ENCODE assay signal across 1 cellular context in genomic region chr13:111908391-111908790, GRCh38.
TF ChIP-seq lines count a peak whose summit lies in the region.

No MANE protein-coding gene starts in this region.

TF ChIP-seq in H1, 55 proteins besides CTCF, POLR2A, EP300 and RAD21:
- no peak for TF ChIP-seq CBX8 (IDR thresholded peaks at IDR 0.05; ENCODE audit: borderline replicate concordance, low read depth, low read length)
- TF ChIP-seq HDAC2 (IDR thresholded peaks at IDR 0.05; ENCODE audit: borderline replicate concordance in 1 of 2, low read depth in 2 of 2, low read length in 2 of 2): no peak
- TF ChIP-seq SIRT6 (IDR thresholded peaks at IDR 0.05; ENCODE audit: low read length): no peak
- no peak for TF ChIP-seq SRF (IDR thresholded peaks at IDR 0.05; ENCODE audit: low read depth, low read length)
- TF ChIP-seq, protein P1, sequence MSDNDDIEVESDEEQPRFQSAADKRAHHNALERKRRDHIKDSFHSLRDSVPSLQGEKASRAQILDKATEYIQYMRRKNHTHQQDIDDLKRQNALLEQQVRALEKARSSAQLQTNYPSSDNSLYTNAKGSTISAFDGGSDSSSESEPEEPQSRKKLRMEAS (IDR thresholded peaks at IDR 0.05): no peak
- TF ChIP-seq GABPA (IDR thresholded peaks at IDR 0.05; ENCODE audit: borderline replicate concordance, insufficient read depth, low read length): no peak
- no peak for TF ChIP-seq KDM4A (IDR thresholded peaks at IDR 0.05; ENCODE audit: low read depth, low read length, severe bottlenecking)
- no peak for TF ChIP-seq JUND (IDR thresholded peaks at IDR 0.05; ENCODE audit: low read length)
- no peak for TF ChIP-seq TBP (IDR thresholded peaks at IDR 0.05; ENCODE audit: low read depth, low read length)
- no peak for TF ChIP-seq FOSL1 (IDR thresholded peaks at IDR 0.05; ENCODE audit: insufficient read depth, low read depth, low read length)
- no peak for TF ChIP-seq RBBP5 (IDR thresholded peaks at IDR 0.05; ENCODE audit: borderline replicate concordance, low read depth, low read length)
- TF ChIP-seq ZNF274 (IDR thresholded peaks at IDR 0.05; ENCODE audit: borderline replicate concordance, extremely low read depth, low read length): no peak
- no peak for TF ChIP-seq BCL11A (IDR thresholded peaks at IDR 0.05; ENCODE audit: low read depth in 2 of 2, low read length in 2 of 2)
- no peak for TF ChIP-seq SP4 (IDR thresholded peaks at IDR 0.05; ENCODE audit: low read length)
- no peak for TF ChIP-seq SIX5 (IDR thresholded peaks at IDR 0.05; ENCODE audit: low read depth, low read length)
- no peak for TF ChIP-seq TCF12 (IDR thresholded peaks at IDR 0.05; ENCODE audit: low read depth, low read length)
- TF ChIP-seq YY1 (IDR thresholded peaks at IDR 0.05; ENCODE audit: low read depth, low read length): no peak
